ENCODE assay signal across 19 cellular contexts in the genomic region with DNA sequence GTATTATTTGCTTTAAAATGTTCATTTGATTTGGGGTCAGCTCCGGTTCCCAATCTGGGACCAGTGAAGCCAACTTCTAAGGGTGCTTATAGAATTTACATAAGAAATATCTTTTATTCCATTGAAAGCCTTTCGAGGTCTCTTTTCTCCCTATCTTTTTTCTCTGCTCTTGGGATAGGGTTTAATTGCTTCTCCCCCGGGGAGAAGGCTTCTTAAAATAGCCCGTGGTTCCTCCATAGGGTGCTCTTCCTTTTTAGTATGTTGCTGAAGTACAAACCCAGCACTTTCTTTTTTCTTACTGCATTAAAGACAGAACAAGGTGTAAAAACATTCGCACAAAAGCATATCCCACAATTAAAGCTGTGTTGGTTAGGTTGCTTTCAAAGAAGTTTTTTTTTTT.
A peak's percentile ranks its signal among the peaks of the same experiment; 100 is the strongest.
DNase-seq lines count a peak whose midpoint lies in the region; ATAC-seq and TF ChIP-seq lines count a peak whose summit lies in the region.
"Had no signal": no experiment of that assay in that cellular context is flagged by ENCODE, and none has a peak within 500 bp of the region (broad histone marks: within the 10 kb centered on the region; RNA-seq: fewer than 3 reads in every experiment).

No MANE protein-coding gene starts in this region.

- H2BK12ac ChIP-seq in H9 (ENCODE audit: insufficient read length, low read depth, low read length), result no peak overlapping the region

- H3K56ac ChIP-seq in H9 (ENCODE audit: insufficient read length, low read depth, low read length), result no peak overlapping the region

- H3K27me3 Mint-ChIP-seq in H9 (ENCODE audit: low read depth), result peaks cover 13% of the 10 kb centered on the region
- H3K27me3 Mint-ChIP-seq in activated T-helper 1 cell treated with anti-CD3 and anti-CD28 coated beads, Interleukin-12 subunit alpha, Interleukin-12 subunit beta, Interleukin-2, Interleukin-4 antibody, amounts not matched to agents 30 ng/mL and 10 ng/mL and 1 ng/mL, durations not matched to agents 14 hours and 24 hours and 36 hours (ENCODE audit: insufficient read depth), result peaks cover 4% of the 10 kb centered on the region

- peak overlapping the region; percentile 64 for H3K4me3 ChIP-seq in iPS-20b (ENCODE audit: low read length)
- H3K4me3 ChIP-seq in psoas muscle, result peak overlapping the region; percentile 17
- H3K4me3 ChIP-seq: sigmoid colon, SJCRH30 had no signal

- H3T11ph ChIP-seq in H9 (ENCODE audit: low read length), result no peak overlapping the region

- DNase-seq in H9 (no peak), caudate nucleus (lab: John Stamatoyannopoulos, UW) (no peak), psoas muscle (no peak), left lobe of liver (ENCODE audit: low spot score) (no peak), SIG-M5 treated with dmso at 0.1 percent for 504 hours (lab: John Stamatoyannopoulos, UW; ENCODE audit: unreplicated experiment) (no peak)
- DNase-seq in activated T-cell treated with anti-CD3 and anti-CD28 coated beads, Interleukin-2, amount 50 U/mL, for 1 hour, result no peak
- no peak for DNase-seq in activated T-helper 1 cell treated with anti-CD3 and anti-CD28 coated beads, Interleukin-12 subunit alpha, Interleukin-12 subunit beta, Interleukin-2, Interleukin-4 antibody, amounts not matched to agents 30 ng/mL and 10 ng/mL and 1 ng/mL, durations not matched to agents 14 hours and 24 hours and 36 hours (ENCODE audit: low spot score)
- DNase-seq: activated CD8-positive, alpha-beta memory T cell treated with anti-CD3 and anti-CD28 coated beads, Interleukin-2, amount 50 U/mL, for 4 hours; activated naive CD4-positive, alpha-beta T cell treated with anti-CD3 and anti-CD28 coated beads, Interleukin-2, amount 50 U/mL, for 16 hours; GF-D8; Kasumi-1; naive thymus-derived CD4-positive, alpha-beta T cell; sigmoid colon; SJCRH30; stimulated activated CD4-positive, alpha-beta T cell treated with anti-CD3 and anti-CD28 coated beads, Interleukin-4, amount 100 ng/mL, for 1 hour; stimulated activated CD8-positive, alpha-beta memory T cell treated with anti-CD3 and anti-CD28 coated beads, Interleukin-4, amount 100 ng/mL, for 48 hours had no signal

- H3K4me1 ChIP-seq in H9 (ENCODE audit: insufficient read depth, low read length) (no peaks in the 10 kb centered on the region), iPS-20b (ENCODE audit: insufficient read depth, low read length) (peaks cover 17% of the 10 kb centered on the region), psoas muscle (no peaks in the 10 kb centered on the region)
- H3K4me1 ChIP-seq: sigmoid colon, SJCRH30 had no signal

- ATAC-seq in psoas muscle, result no peak
- no peak for ATAC-seq in left lobe of liver
- ATAC-seq: activated CD4-positive, CD25-positive, alpha-beta regulatory T cell treated with anti-CD3 and anti-CD28 coated beads, Interleukin-2, amount 50 U/mL, for 24 hours; naive thymus-derived CD4-positive, alpha-beta T cell had no signal

- H3K9ac ChIP-seq in H9 (ENCODE audit: extremely low read depth, insufficient read length, low read length) (no peak overlapping the region), iPS-20b (ENCODE audit: low read depth, low read length) (no peak overlapping the region)

- H3K23ac ChIP-seq in H9 (ENCODE audit: insufficient read length, low read depth, low read length), result no peak overlapping the region

- H3K4me2 ChIP-seq in H9 (ENCODE audit: insufficient read depth, insufficient read length, low read length), result peak overlapping the region; percentile 14

- no peak overlapping the region for H3K18ac ChIP-seq in H9 (ENCODE audit: insufficient read length, low read depth, low read length)

- H3K27me3 ChIP-seq in H9 (ENCODE audit: insufficient read depth, low read length) (no peaks in the 10 kb centered on the region), iPS-20b (ENCODE audit: insufficient read depth, low read length) (peaks cover 5% of the 10 kb centered on the region; the same call in 1 of the 2 replicates), psoas muscle (ENCODE audit: insufficient read depth in 3 of 3, low read length in 2 of 3) (peaks cover 0 to 9% (median 2%) of the 10 kb centered on the region in 3 donors)

- H3K9me3 Mint-ChIP-seq in H9, result no peaks in the 10 kb centered on the region
- H3K9me3 Mint-ChIP-seq in activated T-helper 1 cell treated with anti-CD3 and anti-CD28 coated beads, Interleukin-12 subunit alpha, Interleukin-12 subunit beta, Interleukin-2, Interleukin-4 antibody, amounts not matched to agents 30 ng/mL and 10 ng/mL and 1 ng/mL, durations not matched to agents 14 hours and 24 hours and 36 hours, result no peaks in the 10 kb centered on the region

- no peak overlapping the region for H2BK20ac ChIP-seq in H9 (ENCODE audit: low read depth, low read length, poor library complexity, severe bottlenecking)

- H3K23me2 ChIP-seq in H9 (ENCODE audit: insufficient read length, low read depth, low read length, poor library complexity, severe bottlenecking), result no peaks in the 10 kb centered on the region

- no peak overlapping the region for H2AK5ac ChIP-seq in H9 (ENCODE audit: insufficient read length, low read length)

- no peaks in the 10 kb centered on the region for H3K36me3 Mint-ChIP-seq in H9 (ENCODE audit: insufficient read depth in 1 of 3, low read depth in 3 of 3)
- no peaks in the 10 kb centered on the region for H3K36me3 Mint-ChIP-seq in activated T-helper 1 cell treated with anti-CD3 and anti-CD28 coated beads, Interleukin-12 subunit alpha, Interleukin-12 subunit beta, Interleukin-2, Interleukin-4 antibody, amounts not matched to agents 30 ng/mL and 10 ng/mL and 1 ng/mL, durations not matched to agents 14 hours and 24 hours and 36 hours (ENCODE audit: low read depth)
- H3K36me3 Mint-ChIP-seq: naive thymus-derived CD4-positive, alpha-beta T cell had no signal

- TF ChIP-seq CTCF in H9 (conservative IDR thresholded peaks at IDR 0.05) (no peak), psoas muscle (IDR thresholded peaks at IDR 0.05) (no peak)

- WGBS in H9 (ENCODE audit: extremely low coverage, insufficient read length, low lambda C conversion rate), result no CpG with 5 or more reads among the region's 5 CpGs
- WGBS in psoas muscle, 3 donors, result 40 to 50% (median 41%) methylated on average over 5 of the region's 5 CpGs

- H2BK15ac ChIP-seq in H9 (ENCODE audit: low read depth, low read length), result no peak overlapping the region

- peak overlapping the region; percentile 44 to 68; a peak in 4 of 5 replicates for H3K4me3 Mint-ChIP-seq in H9
- no peak overlapping the region for H3K4me3 Mint-ChIP-seq in activated T-helper 1 cell treated with anti-CD3 and anti-CD28 coated beads, Interleukin-12 subunit alpha, Interleukin-12 subunit beta, Interleukin-2, Interleukin-4 antibody, amounts not matched to agents 30 ng/mL and 10 ng/mL and 1 ng/mL, durations not matched to agents 14 hours and 24 hours and 36 hours
- H3K4me3 Mint-ChIP-seq: naive thymus-derived CD4-positive, alpha-beta T cell had no signal

- intact Hi-C loops in psoas muscle (cut with DNase I), result no loop called here
- intact Hi-C loops in activated T-helper 1 cell treated with anti-CD3 and anti-CD28 coated beads, Interleukin-12 subunit alpha, Interleukin-12 subunit beta, Interleukin-2, Interleukin-4 antibody, amounts not matched to agents 30 ng/mL and 10 ng/mL and 1 ng/mL, durations not matched to agents 14 hours and 24 hours and 36 hours (cut with micrococcal nuclease), result no loop called here

- H4K8ac ChIP-seq in H9 (replicated peaks; ENCODE audit: insufficient read length, low read depth, low read length), result no peak overlapping the region

- H2BK120ac ChIP-seq in H9 (ENCODE audit: low read depth, low read length, poor library complexity, severe bottlenecking), result no peak overlapping the region

- no peak overlapping the region for H3K27ac Mint-ChIP-seq in H9
- H3K27ac Mint-ChIP-seq in activated T-helper 1 cell treated with anti-CD3 and anti-CD28 coated beads, Interleukin-12 subunit alpha, Interleukin-12 subunit beta, Interleukin-2, Interleukin-4 antibody, amounts not matched to agents 30 ng/mL and 10 ng/mL and 1 ng/mL, durations not matched to agents 14 hours and 24 hours and 36 hours, result no peak overlapping the region
- H3K27ac Mint-ChIP-seq: naive thymus-derived CD4-positive, alpha-beta T cell had no signal

- no peak overlapping the region for H3K4ac ChIP-seq in H9 (ENCODE audit: low read depth, low read length)

- no peak overlapping the region for H4K91ac ChIP-seq in H9 (ENCODE audit: insufficient read length, low read depth, low read length)

- H4K5ac ChIP-seq in H9 (ENCODE audit: insufficient read length, low read depth, low read length), result no peak overlapping the region

- H3K79me2 ChIP-seq in H9 (ENCODE audit: insufficient read depth, low read length), result no peaks in the 10 kb centered on the region

- H3K9me3 ChIP-seq in H9 (ENCODE audit: control insufficient read depth, low read depth, low read length), result no peaks in the 10 kb centered on the region
- no peaks in the 10 kb centered on the region for H3K9me3 ChIP-seq in iPS-20b (ENCODE audit: insufficient read depth, low read depth, low read length)
- H3K9me3 ChIP-seq in psoas muscle, result no peaks in the 10 kb centered on the region
- H3K9me3 ChIP-seq: sigmoid colon, SJCRH30 had no signal

- no peaks in the 10 kb centered on the region for H4K20me1 ChIP-seq in H9 (ENCODE audit: control insufficient read depth, insufficient read depth, insufficient read length)

- no peaks in the 10 kb centered on the region for H3K79me1 ChIP-seq in H9 (ENCODE audit: insufficient read depth, low read depth, low read length, poor library complexity, severe bottlenecking)

- H3K4me1 Mint-ChIP-seq in H9, result peaks cover 49 to 64% of the 10 kb centered on the region in 2 experiments
- no peaks in the 10 kb centered on the region for H3K4me1 Mint-ChIP-seq in activated T-helper 1 cell treated with anti-CD3 and anti-CD28 coated beads, Interleukin-12 subunit alpha, Interleukin-12 subunit beta, Interleukin-2, Interleukin-4 antibody, amounts not matched to agents 30 ng/mL and 10 ng/mL and 1 ng/mL, durations not matched to agents 14 hours and 24 hours and 36 hours (ENCODE audit: low read depth)

- H3K36me3 ChIP-seq in iPS-20b (ENCODE audit: insufficient read depth, low read depth, low read length) (no peaks in the 10 kb centered on the region), psoas muscle (ENCODE audit: insufficient read depth in 1 of 2, low read depth in 1 of 2) (no peaks in the 10 kb centered on the region)
- H3K36me3 ChIP-seq: brain microvascular endothelial cell, sigmoid colon, SJCRH30 had no signal

- H3K14ac ChIP-seq in H9 (ENCODE audit: insufficient read depth, low read length), result no peak overlapping the region

- H3K27ac ChIP-seq in H9 (ENCODE audit: insufficient read length, low read depth, low read length) (no peak overlapping the region), caudate nucleus (ENCODE audit: low read depth, low read length) (peak overlapping the region; percentile 37), iPS-20b (ENCODE audit: low read length) (no peak overlapping the region), psoas muscle (no peak overlapping the region)
- H3K27ac ChIP-seq: brain microvascular endothelial cell, sigmoid colon, SJCRH30 had no signal

- no peak overlapping the region for H2BK5ac ChIP-seq in H9 (ENCODE audit: insufficient read length, low read length)

- no peak overlapping the region for H2AFZ ChIP-seq in H9 (ENCODE audit: low read length)
